In the genomic region with DNA sequence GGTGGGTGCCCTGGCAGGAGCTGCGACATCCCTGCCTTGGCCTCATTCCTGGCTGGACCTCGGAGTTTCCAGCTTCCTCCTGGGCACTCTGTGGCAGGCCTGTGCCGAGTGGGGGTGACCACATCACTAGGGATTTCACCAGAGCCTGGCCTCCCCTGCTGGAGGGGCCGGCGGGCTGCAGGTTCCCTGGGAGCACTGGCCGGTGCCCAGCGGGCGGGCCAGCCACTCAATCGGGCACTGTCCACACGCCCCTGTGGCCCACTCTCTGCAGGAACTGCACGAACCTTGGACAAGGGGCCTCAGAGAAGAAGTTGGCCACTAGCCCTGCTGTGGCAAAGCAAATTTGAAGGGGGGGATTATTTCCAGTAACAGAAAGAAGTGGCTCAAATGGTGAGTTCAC, we compare ENCODE assay signal across 17 cellular contexts.
DNase-seq lines count a peak whose midpoint lies in the region; ATAC-seq and TF ChIP-seq lines count a peak whose summit lies in the region.
"Had no signal": no experiment of that assay in that cellular context is flagged by ENCODE, and none has a peak within 500 bp of the region (broad histone marks: within the 10 kb centered on the region; RNA-seq: fewer than 3 reads in every experiment).

No MANE protein-coding gene starts in this region.

- no peak overlapping the region for H3K27ac ChIP-seq in tibial artery
- H3K27ac ChIP-seq: BLaER1 treated with 17β-estradiol and CSF1 and Interleukin-3, amounts not matched to agents 10 nM and 100 nM; RWPE1; SJCRH30 had no signal

- intact Hi-C loops in tibial artery (cut with DNase I; ENCODE audit: low total_unique reads), result no loop called here

- no peak for TF ChIP-seq CTCF in tibial artery (IDR thresholded peaks at IDR 0.05)

- ATAC-seq in HG03460 (IDR thresholded peaks at IDR 0.05; ENCODE audit: unreplicated experiment) (no peak), HG02678 (IDR thresholded peaks at IDR 0.05; ENCODE audit: unreplicated experiment) (no peak)
- ATAC-seq: PC-3 had no signal

- H3K9me3 ChIP-seq in tibial artery, result no peaks in the 10 kb centered on the region
- H3K9me3 ChIP-seq: SJCRH30 had no signal

- H3K36me3 ChIP-seq in tibial artery, result no peaks in the 10 kb centered on the region
- H3K36me3 ChIP-seq: BLaER1 treated with 17β-estradiol and CSF1 and Interleukin-3, amounts not matched to agents 10 nM and 100 nM; SJCRH30 had no signal

- no peak overlapping the region for H3K4me3 ChIP-seq in tibial artery
- H3K4me3 ChIP-seq: BLaER1 treated with 17β-estradiol and CSF1 and Interleukin-3, amounts not matched to agents 10 nM and 100 nM; SJCRH30 had no signal

- no peaks in the 10 kb centered on the region for H3K27me3 ChIP-seq in tibial artery
- H3K27me3 ChIP-seq: BLaER1 treated with 17β-estradiol and CSF1 and Interleukin-3, amounts not matched to agents 10 nM and 100 nM; SJCRH30 had no signal

- DNase-seq in Ammon's horn (ENCODE audit: low spot score), result peak; percentile 76
- peak in 53 of 58 donors; percentile 17 to 88 (median 61) for DNase-seq in anterior cingulate cortex (lab: John Stamatoyannopoulos, UW)
- DNase-seq in globus pallidus (ENCODE audit: low spot score), result peak; percentile 63
- DNase-seq in nucleus accumbens (lab: John Stamatoyannopoulos, UW), result peak in 51 of 56 donors; percentile 13 to 83 (median 59)
- no peak for DNase-seq in GF-D8 (lab: John Stamatoyannopoulos, UW)
- no peak for DNase-seq in tibial artery
- DNase-seq: KBM-7, NCI-H1436, NCI-H2029, NCI-H2171 treated with DMSO at 0.1 percent for 48 hours, NCI-H774, PC-3, SJCRH30 had no signal

- no peaks in the 10 kb centered on the region for H3K4me1 ChIP-seq in tibial artery
- H3K4me1 ChIP-seq: SJCRH30 had no signal

Comparison
In these comparisons a context has a peak if more than half of its experiments do, and no peak if none do; other contexts are left out.
1. DNase-seq: peak in Ammon's horn (single experiment), anterior cingulate cortex (53 of 58), globus pallidus (single experiment) and nucleus accumbens (51 of 56); none in GF-D8 (single experiment) and tibial artery (0 of 2).